ENCODE assay signal across 24 cellular contexts in genomic region chr7:143934526-143935340, GRCh38. TPM values are rescaled to one million over a fixed set of nuclear protein-coding genes. Genes with fewer than 3 reads are reported as not detected.
A peak's percentile ranks its signal among the peaks of the same experiment; 100 is the strongest.
DNase-seq lines count a peak whose midpoint lies in the region; ATAC-seq, FAIRE-seq and TF ChIP-seq lines count a peak whose summit lies in the region.
"Had no signal": no experiment of that assay in that cellular context is flagged by ENCODE, and none has a peak within 500 bp of the region (broad histone marks: within the 10 kb centered on the region; RNA-seq: fewer than 3 reads in every experiment).

OR2F2 (plus strand) TSS chr7:143935233; CDS start chr7:143935233, 0 bp downstream.

- H3K4me3 ChIP-seq in HepG2 (replicated peaks in 1 of 3; ENCODE audit: insufficient read depth in 1 of 3, low read depth in 2 of 3, low read length in 3 of 3) (no peak within 1 kb of the TSS), right lobe of liver (no peak within 1 kb of the TSS)
- H3K4me3 ChIP-seq: prostate gland had no signal

- in situ Hi-C loops in HepG2 (cut with HindIII; ENCODE audit: extremely low pct_ligation_motif_present, low pct_unique_long_range_greater_than_20kb): no loop called here

- TF ChIP-seq POLR2A in HepG2 (IDR thresholded peaks at IDR 0.05; ENCODE audit: insufficient read depth in 1 of 2, low read depth in 2 of 2, low read length in 2 of 2): no peak
- no peak for TF ChIP-seq POLR2A in right lobe of liver (IDR thresholded peaks at IDR 0.05)

- no TSS peak for BruUV-seq in HepG2 (replicated peaks; lab: Mats Ljungman, UMichigan)

- H4K20me1 ChIP-seq in HepG2 (ENCODE audit: insufficient read depth, low read length): no peaks in the 10 kb centered on the region

- no peak within 1 kb of the TSS for H3K9ac ChIP-seq in HepG2 (ENCODE audit: insufficient read depth, low read depth, low read length)

- H3K36me3 ChIP-seq in HepG2 (replicated peaks in 1 of 2; ENCODE audit: control insufficient read depth in 1 of 2, insufficient read depth in 2 of 2, low read length in 2 of 2) (no peaks in the 10 kb centered on the region), right lobe of liver (no peaks in the 10 kb centered on the region)
- H3K36me3 ChIP-seq: prostate gland had no signal

- H3K27me3 ChIP-seq in HepG2 (ENCODE audit: control insufficient read depth in 1 of 2, insufficient read depth in 2 of 2, low read length in 2 of 2): no peaks in the 10 kb centered on the region
- no peaks in the 10 kb centered on the region for H3K27me3 ChIP-seq in right lobe of liver

- ATAC-seq in HepG2 (no peak), right lobe of liver (no peak), GM18861 (IDR thresholded peaks at IDR 0.05; ENCODE audit: unreplicated experiment) (no peak)
- ATAC-seq: natural killer cell had no signal

- no peak for TF ChIP-seq EP300 in HepG2 (IDR thresholded peaks at IDR 0.05; ENCODE audit: low read depth in 2 of 2, low read length in 2 of 2)
- no peak for TF ChIP-seq EP300 in HepG2 (CRISPR knock-in tag; IDR thresholded peaks at IDR 0.05; ENCODE audit: borderline replicate concordance)

- H2AFZ ChIP-seq in HepG2 (ENCODE audit: low read length): no peak within 1 kb of the TSS

- intact Hi-C loops in HepG2 (cut with micrococcal nuclease; ENCODE audit: unreplicated experiment): no loop called here
- intact Hi-C loops in right lobe of liver (cut with DNase I): no loop called here

- no peaks in the 10 kb centered on the region for H3K9me3 ChIP-seq in HepG2 (ENCODE audit: low read length)
- no peaks in the 10 kb centered on the region for H3K9me3 ChIP-seq in right lobe of liver
- H3K9me3 ChIP-seq: prostate gland had no signal

- 68% methylated on average over 3 of the region's 3 CpGs for WGBS in HepG2 (ENCODE audit: low lambda C conversion rate)
- 68% methylated on average over 3 of the region's 3 CpGs for WGBS in right lobe of liver (ENCODE audit: insufficient coverage, low coverage, low lambda C conversion rate, missing lambda C conversion rate)

- no peaks in the 10 kb centered on the region for H3K79me2 ChIP-seq in HepG2 (ENCODE audit: insufficient read depth, low read length)

- FAIRE-seq in HepG2 (lab: Jason Lieb, UNC): no peak
- FAIRE-seq: keratinocyte had no signal

- DNase-seq in HepG2 (ENCODE audit: low spot score): peak; percentile 45
- no peak for DNase-seq in right lobe of liver
- DNase-seq in astrocyte of the hippocampus (ENCODE audit: low read depth, low spot score): peak; percentile 35
- peak; percentile 1 for DNase-seq in glomerular visceral epithelial cell (ENCODE audit: extremely low spot score)
- no peak for DNase-seq in NCI-H2029 treated with DMSO at 0.1 percent for 48 hours (lab: John Stamatoyannopoulos, UW)
- DNase-seq in NK-92 treated with Interleukin-12 subunit alpha and Interleukin-12 subunit beta, amount 100 ng/mL, for 24 hours (lab: John Stamatoyannopoulos, UW): no peak
- no peak for DNase-seq in hippocampal formation (lab: John Stamatoyannopoulos, UW)
- DNase-seq: amygdala; COR-L47; cortex of kidney; natural killer cell; NCI-H2081; NCI-H526; stimulated activated CD4-positive, alpha-beta T cell treated with anti-CD3 and anti-CD28 coated beads, Interleukin-15, amount 100 ng/mL, for 24 hours; stimulated activated naive CD4-positive, alpha-beta T cell; T-helper 9 cell had no signal

- H3K4me1 ChIP-seq in HepG2 (ENCODE audit: insufficient read depth, low read length) (peaks cover 16% of the 10 kb centered on the region), right lobe of liver (no peaks in the 10 kb centered on the region)
- H3K4me1 ChIP-seq: prostate gland had no signal

- no peak within 1 kb of the TSS for H3K4me2 ChIP-seq in HepG2 (ENCODE audit: low read depth, low read length)

- no peak for TF ChIP-seq RAD21 in HepG2 (CRISPR knock-in tag; IDR thresholded peaks at IDR 0.05)

- CTCF ChIA-PET in HepG2 (lab: Yijun Ruan, JAX; ENCODE audit: low intra/inter-chr PET ratio, low total read pairs): no interaction called here

- TF ChIP-seq CTCF in HepG2 (CRISPR knock-in tag; IDR thresholded peaks at IDR 0.05): no peak
- no peak for TF ChIP-seq CTCF in right lobe of liver (IDR thresholded peaks at IDR 0.05)

- POLR2A ChIA-PET in HepG2 (lab: Yijun Ruan, JAX): no interaction called here

- H3K27ac ChIP-seq in HepG2 (ENCODE audit: extremely low read length, insufficient read depth, low read length) (no peak within 1 kb of the TSS), right lobe of liver (no peak within 1 kb of the TSS)
- H3K27ac ChIP-seq: 22Rv1, prostate gland had no signal

TF ChIP-seq in HepG2, 621 proteins besides CTCF, POLR2A, EP300 and RAD21:
- TF ChIP-seq PRDM4 (CRISPR knock-in tag; IDR thresholded peaks at IDR 0.05; ENCODE audit: borderline replicate concordance) (no peak), MAFF (IDR thresholded peaks at IDR 0.05; ENCODE audit: low read depth, low read length) (peak; percentile 99), PRDM10 (CRISPR knock-in tag; IDR thresholded peaks at IDR 0.05; ENCODE audit: low read depth) (no peak), ZNF674 (CRISPR knock-in tag; IDR thresholded peaks at IDR 0.05; ENCODE audit: low read depth) (no peak), MAFK (conservative IDR thresholded peaks at IDR 0.05 in 1 of 2, IDR thresholded peaks at IDR 0.05 in 1 of 2; ENCODE audit: low read length in 2 of 2) (peak; percentile 98 to 99)

RNA-seq across cellular contexts. Expression of gene OR2F2, which starts in this region (rescaled TPM):
- total RNA-seq in HepG2 (2016; rRNA removed; fragmentation: Illumina TruSeq; extraction: Trizol) (0.13 TPM in 1 of 2 replicates, not detected in the other), right lobe of liver (not detected)
- total RNA-seq in HepG2 (2016; cell fraction: cytosol; rRNA removed; fragmentation: Illumina TruSeq; extraction: Trizol; ENCODE audit: low read depth): not detected in 2 replicates
- total RNA-seq in HepG2 (2016; cell fraction: insoluble cytoplasmic fraction; rRNA removed; fragmentation: Illumina TruSeq; extraction: Trizol): 0.13 TPM in 1 of 2 replicates, not detected in the other
- not detected in 2 replicates for total RNA-seq in HepG2 (2016; cell fraction: membrane; rRNA removed; fragmentation: Illumina TruSeq; extraction: Trizol)
- 0.34 and 0.37 TPM in 2 replicates for total RNA-seq in HepG2 (2016; cell fraction: nucleus; rRNA removed; fragmentation: Illumina TruSeq; extraction: Trizol)
- polyA plus RNA-seq in HepG2 (2011; rRNA removed): not detected in 2 replicates
- not detected in 2 replicates for polyA plus RNA-seq in HepG2 (2011; cell fraction: cytosol; rRNA removed)
- polyA plus RNA-seq in HepG2 (2011; cell fraction: nucleus; rRNA removed): 0.36 and 0.59 TPM in 2 replicates
- not detected in 2 replicates for polyA plus RNA-seq in HepG2 (2012)
- polyA plus RNA-seq in HepG2 (2016; cell fraction: cytosol; fragmentation: Illumina TruSeq; extraction: Trizol; ENCODE audit: low read depth): not detected in 2 replicates
- polyA plus RNA-seq in HepG2 (2016; cell fraction: insoluble cytoplasmic fraction; fragmentation: Illumina TruSeq; extraction: Trizol; ENCODE audit: low read depth): not detected in 2 replicates
- polyA plus RNA-seq in HepG2 (2016; cell fraction: membrane; fragmentation: Illumina TruSeq; extraction: Trizol; ENCODE audit: low read depth): not detected in 2 replicates
- polyA plus RNA-seq in HepG2 (2016; cell fraction: nucleus; fragmentation: Illumina TruSeq; extraction: Trizol; ENCODE audit: insufficient read depth, low read depth): not detected in 2 replicates
- 4.9 TPM in 1 of 2 replicates, not detected in the other for polyA minus RNA-seq in HepG2 (2011; rRNA and poly(A)+ RNA removed; ENCODE audit: low replicate concordance)
- polyA minus RNA-seq in HepG2 (2011; cell fraction: cytosol; rRNA and poly(A)+ RNA removed): not detected in 2 replicates
- 2.2 TPM in 2 replicates for polyA minus RNA-seq in HepG2 (2011; cell fraction: nucleus; rRNA and poly(A)+ RNA removed)
- total RNA-seq: activated CD8-positive, alpha-beta memory T cell treated with anti-CD3 and anti-CD28 coated beads for 36 hours; activated T-helper 1 cell treated with anti-CD3 and anti-CD28 coated beads, Interleukin-12 subunit alpha, Interleukin-12 subunit beta, Interleukin-2, Interleukin-4 antibody, amounts not matched to agents 30 ng/mL and 10 ng/mL and 1 ng/mL, durations not matched to agents 14 hours and 24 hours and 36 hours; natural killer cell; OCI-LY7; prostate gland had no signal
- polyA plus RNA-seq: IgD-negative memory B cell, keratinocyte had no signal

Comparison
In these comparisons a context has a peak if more than half of its experiments do, and no peak if none do; other contexts are left out.
1. DNase-seq: peak in HepG2 (single experiment), astrocyte of the hippocampus (single experiment) and glomerular visceral epithelial cell (single experiment); none in right lobe of liver (0 of 3), NCI-H2029 treated with DMSO at 0.1 percent for 48 hours (single experiment), NK-92 treated with Interleukin-12 subunit alpha and Interleukin-12 subunit beta, amount 100 ng/mL, for 24 hours (single experiment) and hippocampal formation (0 of 2).